In genomic region chr3:168696119-168696518, GRCh38 we compare ENCODE assay signal across 1 cellular context.
TF ChIP-seq lines count a peak whose summit lies in the region.

No MANE protein-coding gene starts in this region.

TF ChIP-seq in HEK293, 187 proteins besides CTCF, POLR2A, EP300 and RAD21 (continued from another document):
- no peak for TF ChIP-seq ZNF580 (tag by site-specific recombination; IDR thresholded peaks at IDR 0.05)
TF ChIP-seq in HEK293: peak in this region for 6.
